Comparison of ENCODE assay signal across 1 cellular context in genomic region chr17:66290097-66290722, GRCh38.
TF ChIP-seq lines count a peak whose summit lies in the region.

No MANE protein-coding gene starts in this region.

TF ChIP-seq in GM23338, 12 proteins besides CTCF, POLR2A, EP300 and RAD21 (continued from another document):
- no peak for TF ChIP-seq POLR2AphosphoS5 (IDR thresholded peaks at IDR 0.05; ENCODE audit: low read depth)
- TF ChIP-seq EZH2phosphoT487 (IDR thresholded peaks at IDR 0.05; ENCODE audit: unreplicated experiment), result no peak
- TF ChIP-seq NANOG (IDR thresholded peaks at IDR 0.05; ENCODE audit: borderline replicate concordance), result no peak
- TF ChIP-seq, protein P1, sequence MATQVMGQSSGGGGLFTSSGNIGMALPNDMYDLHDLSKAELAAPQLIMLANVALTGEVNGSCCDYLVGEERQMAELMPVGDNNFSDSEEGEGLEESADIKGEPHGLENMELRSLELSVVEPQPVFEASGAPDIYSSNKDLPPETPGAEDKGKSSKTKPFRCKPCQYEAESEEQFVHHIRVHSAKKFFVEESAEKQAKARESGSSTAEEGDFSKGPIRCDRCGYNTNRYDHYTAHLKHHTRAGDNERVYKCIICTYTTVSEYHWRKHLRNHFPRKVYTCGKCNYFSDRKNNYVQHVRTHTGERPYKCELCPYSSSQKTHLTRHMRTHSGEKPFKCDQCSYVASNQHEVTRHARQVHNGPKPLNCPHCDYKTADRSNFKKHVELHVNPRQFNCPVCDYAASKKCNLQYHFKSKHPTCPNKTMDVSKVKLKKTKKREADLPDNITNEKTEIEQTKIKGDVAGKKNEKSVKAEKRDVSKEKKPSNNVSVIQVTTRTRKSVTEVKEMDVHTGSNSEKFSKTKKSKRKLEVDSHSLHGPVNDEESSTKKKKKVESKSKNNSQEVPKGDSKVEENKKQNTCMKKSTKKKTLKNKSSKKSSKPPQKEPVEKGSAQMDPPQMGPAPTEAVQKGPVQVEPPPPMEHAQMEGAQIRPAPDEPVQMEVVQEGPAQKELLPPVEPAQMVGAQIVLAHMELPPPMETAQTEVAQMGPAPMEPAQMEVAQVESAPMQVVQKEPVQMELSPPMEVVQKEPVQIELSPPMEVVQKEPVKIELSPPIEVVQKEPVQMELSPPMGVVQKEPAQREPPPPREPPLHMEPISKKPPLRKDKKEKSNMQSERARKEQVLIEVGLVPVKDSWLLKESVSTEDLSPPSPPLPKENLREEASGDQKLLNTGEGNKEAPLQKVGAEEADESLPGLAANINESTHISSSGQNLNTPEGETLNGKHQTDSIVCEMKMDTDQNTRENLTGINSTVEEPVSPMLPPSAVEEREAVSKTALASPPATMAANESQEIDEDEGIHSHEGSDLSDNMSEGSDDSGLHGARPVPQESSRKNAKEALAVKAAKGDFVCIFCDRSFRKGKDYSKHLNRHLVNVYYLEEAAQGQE (IDR thresholded peaks at IDR 0.05; ENCODE audit: unreplicated experiment), result no peak
- TF ChIP-seq EZH2 (IDR thresholded peaks at IDR 0.05; ENCODE audit: low read depth, unreplicated experiment), result no peak
- no peak for TF ChIP-seq ZNF114 (CRISPR knock-in tag; IDR thresholded peaks at IDR 0.05)
- no peak for TF ChIP-seq CREB1 (CRISPR knock-in tag; IDR thresholded peaks at IDR 0.05; ENCODE audit: low read depth)
- TF ChIP-seq JUNB (IDR thresholded peaks at IDR 0.05; ENCODE audit: unreplicated experiment), result no peak
- TF ChIP-seq STAT1 (IDR thresholded peaks at IDR 0.05; ENCODE audit: unreplicated experiment), result no peak
